8 cellular contexts compared by ENCODE assay signal in the genomic region with DNA sequence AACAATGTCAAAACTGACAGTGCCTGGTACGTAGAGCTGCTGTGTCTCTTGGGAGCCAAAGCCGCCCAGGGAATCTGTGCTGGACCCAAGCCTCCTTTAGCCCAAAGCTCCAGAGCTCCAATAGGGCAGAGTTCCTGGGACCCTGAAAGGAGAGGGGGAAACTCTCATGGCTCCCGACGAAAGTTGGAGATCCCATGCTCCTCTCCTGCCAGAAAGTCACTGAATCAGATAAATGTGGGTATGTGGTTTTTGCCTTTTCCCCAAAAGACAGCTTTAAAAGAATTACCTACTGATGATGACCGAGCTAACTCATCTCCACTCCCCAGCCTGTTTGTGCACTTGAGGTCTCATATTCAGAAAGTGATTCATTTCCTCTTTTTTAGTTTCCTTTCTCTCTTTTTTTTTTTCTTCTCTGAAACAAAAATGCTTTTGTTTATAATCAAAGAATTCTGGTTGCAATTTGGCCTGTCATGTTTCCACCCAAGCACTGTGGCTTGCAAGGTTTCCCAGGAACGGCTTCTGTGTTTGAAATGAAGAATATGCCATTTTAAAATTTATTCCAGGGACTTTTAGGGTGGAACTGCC. TPM values are rescaled to one million over a fixed set of nuclear protein-coding genes. Genes with fewer than 3 reads are reported as not detected.
DNase-seq lines count a peak whose midpoint lies in the region; ATAC-seq and TF ChIP-seq lines count a peak whose summit lies in the region.

No MANE protein-coding gene starts in this region.

- no TSS peak for BruUV-seq in A673 (replicated peaks; lab: Mats Ljungman, UMichigan)

- H3K4me3 ChIP-seq in A673 (ENCODE audit: low read depth, low read length, poor library complexity, severe bottlenecking) (no peak overlapping the region), epithelial cell of esophagus (ENCODE audit: low read length) (no peak overlapping the region), SJCRH30 (no peak overlapping the region)

- POLR2A ChIA-PET in A673 (lab: Charles Lee; ENCODE audit: low non-redundant PET) (no interaction called here), RWPE1 (lab: Yijun Ruan, JAX; ENCODE audit: low non-redundant PET) (no interaction called here)

- peaks cover 5% of the 10 kb centered on the region for H3K4me1 ChIP-seq in A673 (ENCODE audit: insufficient read depth, low read length, poor library complexity, severe bottlenecking)
- H3K4me1 ChIP-seq in SJCRH30, result no peaks in the 10 kb centered on the region; the same call in 1 of the 2 replicates

- H3K36me3 ChIP-seq in A673 (ENCODE audit: insufficient read depth, low read length, poor library complexity, severe bottlenecking) (no peaks in the 10 kb centered on the region), SJCRH30 (no peaks in the 10 kb centered on the region)

- peak; percentile 75 for ATAC-seq in GM18861 (IDR thresholded peaks at IDR 0.05; ENCODE audit: unreplicated experiment)
- ATAC-seq in HG03025 (IDR thresholded peaks at IDR 0.05; ENCODE audit: low FRiP score, unreplicated experiment), result peak; percentile 87

- DNase-seq in A673 (ENCODE audit: low spot score) (peak; percentile 44), RWPE1 (ENCODE audit: low spot score) (no peak), epithelial cell of esophagus (ENCODE audit: low read depth) (peak; percentile 71), NCI-H2171 treated with DMSO at 0.1 percent for 48 hours (lab: John Stamatoyannopoulos, UW) (no peak), SJCRH30 (no peak), UCSD-AML1 (lab: John Stamatoyannopoulos, UW; ENCODE audit: unreplicated experiment) (no peak)

- H3K27me3 ChIP-seq in A673 (replicated peaks; ENCODE audit: insufficient read depth, low read depth, low read length, poor library complexity) (no peaks in the 10 kb centered on the region), SJCRH30 (no peaks in the 10 kb centered on the region)

- H3K27ac ChIP-seq in A673 (ENCODE audit: low read depth, low read length, poor library complexity, severe bottlenecking) (no peak overlapping the region), RWPE1 (peak overlapping the region; percentile 67), SJCRH30 (no peak overlapping the region)

- intact Hi-C loops in A673 (cut with micrococcal nuclease; ENCODE audit: unreplicated experiment), result no loop called here

- no peak for TF ChIP-seq CTCF in A673 (conservative IDR thresholded peaks at IDR 0.05; ENCODE audit: low read depth, low read length)
- no peak for TF ChIP-seq CTCF in RWPE1 (conservative IDR thresholded peaks at IDR 0.05; ENCODE audit: low read depth)
- TF ChIP-seq CTCF in epithelial cell of esophagus (IDR thresholded peaks at IDR 0.05; ENCODE audit: insufficient read depth, low read depth, low read length, missing control alignments), result no peak

- CTCF ChIA-PET in A673 (lab: Charles Lee), result no interaction called here
- CTCF ChIA-PET in RWPE1 (lab: Yijun Ruan, JAX), result interaction anchor here (0.9 kb wide), 1 partner anchor 14 kb away, joined by 3 read pairs; a partner anchor contains a TSS

- no peaks in the 10 kb centered on the region for H3K9me3 ChIP-seq in A673 (ENCODE audit: low read depth, low read length, poor library complexity, severe bottlenecking)
- no peaks in the 10 kb centered on the region for H3K9me3 ChIP-seq in SJCRH30 (replicated peaks)

RNA-seq across cellular contexts. Expression of a gene that starts 14.1 kb away (rescaled TPM):
- total RNA-seq in A673 (2021), result 43.6 TPM in 2 replicates
- 10.6 and 15.7 TPM in 2 replicates for total RNA-seq in SJCRH30 (2014; rRNA removed; shearing (Covaris generic))

Comparison
In these comparisons a context has a peak if more than half of its experiments do, and no peak if none do; other contexts are left out.
1. DNase-seq: peak in A673 (single experiment) and epithelial cell of esophagus (single experiment); none in RWPE1 (single experiment), NCI-H2171 treated with DMSO at 0.1 percent for 48 hours (single experiment), SJCRH30 (0 of 2) and UCSD-AML1 (single experiment).